ENCODE assay signal across 11 cellular contexts in the genomic region with DNA sequence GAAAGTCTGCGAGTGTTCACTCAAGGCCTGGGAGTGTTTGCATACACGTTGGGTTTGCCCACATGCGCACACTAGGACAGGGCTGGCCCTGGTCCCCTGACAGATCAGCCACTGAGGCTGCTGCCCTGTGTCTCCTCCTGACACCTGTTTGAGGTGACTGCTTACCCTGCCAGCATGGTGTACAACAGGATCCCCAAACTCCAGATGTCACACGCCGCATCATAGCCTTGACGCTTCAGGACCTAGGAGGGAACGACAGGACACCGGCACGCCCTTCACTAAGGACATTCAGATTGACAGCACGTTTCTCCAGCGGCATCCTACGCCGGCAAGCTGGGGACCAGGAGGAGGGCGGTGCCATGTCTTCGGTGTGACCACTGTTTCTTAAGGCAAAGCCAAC. TPM values are rescaled to one million over a fixed set of nuclear protein-coding genes. Genes with fewer than 3 reads are reported as not detected.
A peak's percentile ranks its signal among the peaks of the same experiment; 100 is the strongest.
DNase-seq lines count a peak whose midpoint lies in the region; ATAC-seq, FAIRE-seq and TF ChIP-seq lines count a peak whose summit lies in the region.
"Had no signal": no experiment of that assay in that cellular context is flagged by ENCODE, and none has a peak within 500 bp of the region (broad histone marks: within the 10 kb centered on the region; RNA-seq: fewer than 3 reads in every experiment).

No MANE protein-coding gene starts in this region.

- H3K4me3 ChIP-seq in kidney (ENCODE audit: low read length in 2 of 2) (no peak overlapping the region), vagina (no peak overlapping the region)

- no peak for FAIRE-seq in kidney (lab: Jason Lieb, UNC)
- no peak for FAIRE-seq in GM12892 (lab: Jason Lieb, UNC)
- FAIRE-seq: H54, urothelium cell line had no signal

- no peaks in the 10 kb centered on the region for H3K9me3 ChIP-seq in kidney (ENCODE audit: control insufficient read depth in 1 of 2, low read length in 2 of 2)
- H3K9me3 ChIP-seq in vagina = no peaks in the 10 kb centered on the region
- H3K9me3 ChIP-seq: SK-N-SH had no signal

- H3K27me3 ChIP-seq in vagina = no peaks in the 10 kb centered on the region

- H3K4me1 ChIP-seq in kidney (ENCODE audit: control insufficient read depth in 1 of 2, insufficient read depth in 1 of 2, low read depth in 1 of 2, low read length in 2 of 2) (no peaks in the 10 kb centered on the region), vagina (no peaks in the 10 kb centered on the region)

- H3K36me3 ChIP-seq in kidney (ENCODE audit: control insufficient read depth in 1 of 2, insufficient read depth in 2 of 2, low read length in 2 of 2) (peaks cover 9 to 10% of the 10 kb centered on the region in 2 donors), vagina (peaks cover 0 to 47% of the 10 kb centered on the region in 2 donors)

- DNase-seq in kidney (peak; percentile 48), HCEC 1CT (no peak), GM12892 (ENCODE audit: insufficient read length) (no peak), vagina (ENCODE audit: extremely low spot score in 2 of 2) (no peak)
- DNase-seq: NCI-H1417, SK-N-SH had no signal

- H3K9ac ChIP-seq in kidney (ENCODE audit: low read length in 2 of 2) = no peak overlapping the region
- H3K9ac ChIP-seq: SK-N-SH had no signal

- no peak for TF ChIP-seq CTCF in kidney (IDR thresholded peaks at IDR 0.05; ENCODE audit: borderline replicate concordance, extremely low read depth, insufficient read depth)
- no peak for TF ChIP-seq CTCF in vagina (IDR thresholded peaks at IDR 0.05)

- ATAC-seq in GM19023 (IDR thresholded peaks at IDR 0.05; ENCODE audit: unreplicated experiment) = peak; percentile 23
- peak; percentile 18 for ATAC-seq in GM21423 (IDR thresholded peaks at IDR 0.05; ENCODE audit: unreplicated experiment)
- peak; percentile 25 for ATAC-seq in HG03432 (IDR thresholded peaks at IDR 0.05; ENCODE audit: unreplicated experiment)

- H3K27ac ChIP-seq in kidney (ENCODE audit: low read depth in 2 of 2, low read length in 2 of 2) (no peak overlapping the region), vagina (no peak overlapping the region)

- intact Hi-C loops in kidney (cut with DNase I) = no loop called here
- intact Hi-C loops in vagina (cut with DNase I) = no loop called here

- TF ChIP-seq POLR2A in GM12892 (IDR thresholded peaks at IDR 0.05; ENCODE audit: low read depth, low read length) (no peak), vagina (IDR thresholded peaks at IDR 0.05) (no peak)

RNA-seq across cellular contexts. Expression of gene MPC1, which starts 37.0 kb away (rescaled TPM):
- total RNA-seq in kidney = 74.1 TPM
- polyA plus RNA-seq in kidney (ENCODE audit: insufficient read depth, low read depth, low replicate concordance) = 313 TPM
- polyA plus RNA-seq in GM12892 (2012; ENCODE audit: missing spikeins) = 92.3 TPM
- total RNA-seq in vagina = 44.0 TPM
